In the genomic region with DNA sequence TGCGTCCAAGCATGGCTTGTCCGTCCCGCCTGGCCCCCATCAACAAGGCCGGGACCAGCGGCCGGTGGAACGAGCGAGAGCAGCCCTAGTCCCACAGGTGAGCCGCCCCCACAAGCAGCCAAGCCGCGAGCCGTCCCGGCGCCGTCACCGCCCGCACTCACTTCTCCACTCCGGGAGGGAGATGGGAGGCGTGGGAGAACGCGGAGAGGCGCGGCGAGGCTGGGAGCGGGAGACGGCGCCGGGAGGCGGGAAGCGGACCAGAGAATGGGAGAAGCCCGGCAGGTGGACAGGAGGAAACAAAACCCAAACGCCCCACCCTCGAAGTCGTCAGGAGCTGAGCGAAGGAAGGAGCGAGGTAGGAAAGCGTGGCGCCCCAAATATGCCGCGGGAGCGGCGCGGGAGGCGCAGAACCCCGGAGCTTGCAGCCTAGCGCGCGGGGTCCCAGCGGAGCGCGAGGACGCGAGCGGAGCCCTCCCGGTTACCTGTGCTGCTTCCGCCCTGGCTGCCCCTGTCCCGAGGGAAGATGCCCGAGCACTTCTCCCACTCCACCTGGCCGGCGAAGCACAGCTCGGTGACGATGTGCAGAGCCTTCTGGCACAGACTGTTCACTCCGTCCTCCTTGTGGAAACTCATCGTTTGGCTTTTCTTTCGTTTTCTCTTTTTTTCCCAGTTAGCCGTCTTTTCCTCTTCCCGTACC, we compare ENCODE assay signal across 9 cellular contexts. TPM values are rescaled to one million over a fixed set of nuclear protein-coding genes. Genes with fewer than 3 reads are reported as not detected.
DNase-seq lines count a peak whose midpoint lies in the region; ATAC-seq and TF ChIP-seq lines count a peak whose summit lies in the region.
"Had no signal": no experiment of that assay in that cellular context is flagged by ENCODE, and none has a peak within 500 bp of the region (broad histone marks: within the 10 kb centered on the region; RNA-seq: fewer than 3 reads in every experiment).

No MANE protein-coding gene starts in this region.

- TF ChIP-seq CTCF in kidney epithelial cell (IDR thresholded peaks at IDR 0.05; ENCODE audit: insufficient read depth, low read length, poor library complexity, severe bottlenecking) = no peak

- H3K27ac ChIP-seq in subcutaneous abdominal adipose tissue (ENCODE audit: low read depth, low read length) = no peak overlapping the region

- no peak overlapping the region for H3K9ac ChIP-seq in subcutaneous abdominal adipose tissue (ENCODE audit: low read length in 5 of 5)

- ATAC-seq in Right ventricle myocardium inferior = no peak
- no peak for ATAC-seq in HG03457 (IDR thresholded peaks at IDR 0.05; ENCODE audit: unreplicated experiment)

- H3K9me3 ChIP-seq in subcutaneous abdominal adipose tissue (ENCODE audit: control insufficient read depth in 5 of 5, low read length in 5 of 5) = no peaks in the 10 kb centered on the region

- peaks cover 0 to 14% (median 12%) of the 10 kb centered on the region in 5 donors for H3K4me1 ChIP-seq in subcutaneous abdominal adipose tissue (ENCODE audit: control insufficient read depth in 5 of 5, insufficient read depth in 5 of 5, low read length in 5 of 5)

- DNase-seq in Right ventricle myocardium inferior (ENCODE audit: missing footprints) (peak; percentile 61), cardiac septum (ENCODE audit: low spot score) (no peak), brain pericyte (ENCODE audit: low read depth, low spot score) (peak; percentile 1), kidney epithelial cell (ENCODE audit: low read depth) (no peak), SHP77 treated with DMSO at 0.1 percent for 48 hours (lab: John Stamatoyannopoulos, UW) (no peak), NCI-H1694 (lab: John Stamatoyannopoulos, UW) (no peak)

- intact Hi-C loops in Right ventricle myocardium inferior (cut with DNase I) (no loop called here), cardiac septum (cut with DNase I) (no loop called here)

- H3K4me3 ChIP-seq in kidney epithelial cell (ENCODE audit: low read depth, low read length) (peak overlapping the region; percentile 28), subcutaneous abdominal adipose tissue (ENCODE audit: low read depth in 1 of 5, low read length in 5 of 5) (peak overlapping the region; percentile 65 to 81 (median 78))

- peaks cover 33% of the 10 kb centered on the region for H3K27me3 ChIP-seq in kidney epithelial cell (ENCODE audit: control insufficient read depth, insufficient read depth, low read length)
- H3K27me3 ChIP-seq in subcutaneous abdominal adipose tissue (ENCODE audit: control insufficient read depth in 5 of 5, insufficient read depth in 4 of 5, low read length in 5 of 5) = peaks cover 16 to 24% (median 22%) of the 10 kb centered on the region in 5 donors

- no peaks in the 10 kb centered on the region for H3K36me3 ChIP-seq in kidney epithelial cell (ENCODE audit: control insufficient read depth, insufficient read depth, low read length)
- no peaks in the 10 kb centered on the region for H3K36me3 ChIP-seq in subcutaneous abdominal adipose tissue (ENCODE audit: control insufficient read depth in 5 of 5, insufficient read depth in 5 of 5, low read length in 5 of 5)

RNA-seq across cellular contexts. Expression of a gene that starts 0.6 kb away (rescaled TPM):
- total RNA-seq in Right ventricle myocardium inferior (not detected), cardiac septum (not detected), kidney epithelial cell (not detected in 2 replicates)
- total RNA-seq: activated CD8-positive, alpha-beta memory T cell treated with anti-CD3 and anti-CD28 coated beads for 36 hours had no signal

Comparison
In these comparisons a context has a peak if more than half of its experiments do, and no peak if none do; other contexts are left out.
1. DNase-seq: peak in Right ventricle myocardium inferior (single experiment) and brain pericyte (single experiment); none in cardiac septum (single experiment), kidney epithelial cell (single experiment), SHP77 treated with DMSO at 0.1 percent for 48 hours (single experiment) and NCI-H1694 (single experiment).